18 cellular contexts compared by ENCODE assay signal in genomic region chr1:230421485-230421884, GRCh38. TPM values are rescaled to one million over a fixed set of nuclear protein-coding genes. Genes with fewer than 3 reads are reported as not detected.
"Had no signal": no experiment of that assay in that cellular context is flagged by ENCODE, and none has a peak within 500 bp of the region (broad histone marks: within the 10 kb centered on the region; RNA-seq: fewer than 3 reads in every experiment).

No MANE protein-coding gene starts in this region.

- H3K27ac ChIP-seq: lower lobe of right lung, pancreas, spleen, upper lobe of right lung had no signal

- H3K9me3 ChIP-seq: lower lobe of right lung, pancreas, upper lobe of right lung had no signal

- H3K36me3 ChIP-seq: lower lobe of right lung, pancreas, spleen, upper lobe of right lung had no signal

- DNase-seq: activated CD4-positive, alpha-beta memory T cell treated with anti-CD3 and anti-CD28 coated beads, Interleukin-2, amount 10 ng/mL, durations not matched to agents 7 days and 5 days; activated CD4-positive, alpha-beta T cell treated with anti-CD3 and anti-CD28 coated beads for 36 hours; activated CD8-positive, alpha-beta memory T cell treated with anti-CD3 and anti-CD28 coated beads, Interleukin-2, amount 50 U/mL, for 48 hours; activated gamma-delta T cell; activated T-cell treated with anti-CD3 and anti-CD28 coated beads, Interleukin-2, amount 50 U/mL, for 72 hours; central memory CD4-positive, alpha-beta T cell; cortex of kidney; effector memory CD4-positive, alpha-beta T cell; foreskin melanocyte; left cardiac atrium; lower lobe of right lung; pancreas; spleen; stimulated activated naive CD8-positive, alpha-beta T cell treated with anti-CD3 and anti-CD28 coated beads, Interleukin-15, amount 100 ng/mL, for 72 hours; T-helper 17 cell; upper lobe of right lung had no signal

- H3K4me1 Mint-ChIP-seq: T-helper 17 cell had no signal

- H3K27me3 ChIP-seq: pancreas had no signal

- H3K9me3 Mint-ChIP-seq: activated T-cell treated with anti-CD3 and anti-CD28 coated beads, Interleukin-2, amount 50 U/mL, for 72 hours had no signal

- H3K4me3 Mint-ChIP-seq: activated CD4-positive, alpha-beta memory T cell treated with anti-CD3 and anti-CD28 coated beads, Interleukin-2, amount 10 ng/mL, durations not matched to agents 7 days and 5 days; activated CD4-positive, alpha-beta T cell treated with anti-CD3 and anti-CD28 coated beads for 36 hours; activated T-cell treated with anti-CD3 and anti-CD28 coated beads, Interleukin-2, amount 50 U/mL, for 72 hours; stimulated activated naive CD8-positive, alpha-beta T cell treated with anti-CD3 and anti-CD28 coated beads, Interleukin-15, amount 100 ng/mL, for 72 hours; T-helper 17 cell had no signal

- ATAC-seq: activated CD4-positive, alpha-beta T cell treated with anti-CD3 and anti-CD28 coated beads for 36 hours; left cardiac atrium; lower lobe of right lung; pancreas; sciatic nerve; T-helper 17 cell; upper lobe of right lung had no signal

- H3K4me3 ChIP-seq: lower lobe of right lung, pancreas, spleen, upper lobe of right lung had no signal

- H3K27ac Mint-ChIP-seq: activated CD4-positive, alpha-beta memory T cell treated with anti-CD3 and anti-CD28 coated beads, Interleukin-2, amount 10 ng/mL, durations not matched to agents 7 days and 5 days; activated CD4-positive, alpha-beta T cell treated with anti-CD3 and anti-CD28 coated beads for 36 hours; activated naive CD4-positive, alpha-beta T cell treated with anti-CD3 and anti-CD28 coated beads, Interleukin-2, amount 50 U/mL, for 72 hours; activated T-cell treated with anti-CD3 and anti-CD28 coated beads, Interleukin-2, amount 50 U/mL, for 72 hours; T-helper 17 cell had no signal

RNA-seq across cellular contexts. Expression of gene PGBD5, which starts 4.6 kb away (rescaled TPM):
- total RNA-seq: activated CD4-positive, alpha-beta memory T cell treated with anti-CD3 and anti-CD28 coated beads, Interleukin-2, amount 10 ng/mL, durations not matched to agents 7 days and 5 days; T-helper 17 cell had no signal
